In genomic region chr21:33750017-33750416, GRCh38 we compare ENCODE assay signal across 16 cellular contexts.
"Had no signal": no experiment of that assay in that cellular context is flagged by ENCODE, and none has a peak within 500 bp of the region (broad histone marks: within the 10 kb centered on the region; RNA-seq: fewer than 3 reads in every experiment).

No MANE protein-coding gene starts in this region.

- H3K27ac Mint-ChIP-seq: activated T-helper 17 cell treated with anti-CD3 and anti-CD28 coated beads, Interleukin-2, amount 50 U/mL, for 72 hours; memory B cell; natural killer cell treated with Interleukin-12 subunit alpha and Interleukin-12 subunit beta and Interleukin-15 and Interleukin-18, amount 100 ng/mL, for 72 hours; stimulated activated naive B cell treated with anti-CD40 and anti-IgM and Interleukin-4, amounts not matched to agents 10 μg/mL and 1 μg/mL and 100 μg/mL, for 72 hours; T-cell had no signal

- H3K27me3 Mint-ChIP-seq: activated T-helper 17 cell treated with anti-CD3 and anti-CD28 coated beads, Interleukin-2, amount 50 U/mL, for 72 hours; stimulated activated naive B cell treated with anti-CD40 and anti-IgM and Interleukin-4, amounts not matched to agents 10 μg/mL and 1 μg/mL and 100 μg/mL, for 72 hours; T-cell had no signal

- ATAC-seq: activated T-helper 17 cell treated with anti-CD3 and anti-CD28 coated beads, Interleukin-2, amount 50 U/mL, for 72 hours; esophagus mucosa; left lobe of liver; natural killer cell treated with Interleukin-12 subunit alpha and Interleukin-12 subunit beta and Interleukin-15 and Interleukin-18, amount 100 ng/mL, for 72 hours; stimulated activated naive B cell treated with anti-CD40 and anti-IgM and Interleukin-4, amounts not matched to agents 10 μg/mL and 1 μg/mL and 100 μg/mL, for 72 hours; T-cell had no signal

- H3K4me3 ChIP-seq: tibial nerve, vagina had no signal

- FAIRE-seq: colon, keratinocyte had no signal

- DNase-seq: activated CD4-positive, alpha-beta T cell treated with anti-CD3 and anti-CD28 coated beads, Interleukin-2, amount 50 U/mL, for 48 hours; activated naive CD4-positive, alpha-beta T cell treated with Interleukin-2 at 50 U/mL for 16 hours; aorta; hippocampal formation; stimulated activated naive B cell treated with anti-CD40 and anti-IgM and Interleukin-4, amounts not matched to agents 10 μg/mL and 1 μg/mL and 100 μg/mL, for 72 hours; T-cell; T1000 had no signal

- H3K4me3 Mint-ChIP-seq: activated T-helper 17 cell treated with anti-CD3 and anti-CD28 coated beads, Interleukin-2, amount 50 U/mL, for 72 hours; memory B cell; natural killer cell treated with Interleukin-12 subunit alpha and Interleukin-12 subunit beta and Interleukin-15 and Interleukin-18, amount 100 ng/mL, for 72 hours; stimulated activated naive B cell treated with anti-CD40 and anti-IgM and Interleukin-4, amounts not matched to agents 10 μg/mL and 1 μg/mL and 100 μg/mL, for 72 hours; T-cell had no signal

- H3K36me3 ChIP-seq: vagina had no signal

- H3K4me1 Mint-ChIP-seq: activated T-helper 17 cell treated with anti-CD3 and anti-CD28 coated beads, Interleukin-2, amount 50 U/mL, for 72 hours; memory B cell; stimulated activated naive B cell treated with anti-CD40 and anti-IgM and Interleukin-4, amounts not matched to agents 10 μg/mL and 1 μg/mL and 100 μg/mL, for 72 hours; T-cell had no signal

- H3K27me3 ChIP-seq: tibial nerve, vagina had no signal

- H3K27ac ChIP-seq: vagina had no signal
